In genomic region chr13:23610187-23610576, GRCh38 we compare ENCODE assay signal across 8 cellular contexts. TPM values are rescaled to one million over a fixed set of nuclear protein-coding genes. Genes with fewer than 3 reads are reported as not detected.
DNase-seq lines count a peak whose midpoint lies in the region; ATAC-seq and TF ChIP-seq lines count a peak whose summit lies in the region.
"Had no signal": no experiment of that assay in that cellular context is flagged by ENCODE, and none has a peak within 500 bp of the region (broad histone marks: within the 10 kb centered on the region; RNA-seq: fewer than 3 reads in every experiment).

No MANE protein-coding gene starts in this region.

- TF ChIP-seq CTCF in OCI-LY3 (IDR thresholded peaks at IDR 0.05; ENCODE audit: low read depth, low read length) = no peak

- H3K27ac ChIP-seq in OCI-LY3 (ENCODE audit: low read length) = no peak overlapping the region
- H3K27ac ChIP-seq in right cardiac atrium (ENCODE audit: low read length) = peak overlapping the region; percentile 66

- peak overlapping the region; percentile 60 for H3K4me3 ChIP-seq in OCI-LY3 (ENCODE audit: low read length)
- peak overlapping the region; percentile 33 for H3K4me3 ChIP-seq in right cardiac atrium (ENCODE audit: low read length)

- 20% methylated on average over 1 of the region's 1 CpG for WGBS in right cardiac atrium

- peaks cover 20% of the 10 kb centered on the region for H3K4me1 ChIP-seq in OCI-LY3 (ENCODE audit: low read length)
- peaks cover 6% of the 10 kb centered on the region for H3K4me1 ChIP-seq in right cardiac atrium (ENCODE audit: control insufficient read depth, insufficient read depth, low read length)

- no peaks in the 10 kb centered on the region for H4K20me1 ChIP-seq in OCI-LY3 (ENCODE audit: insufficient read depth, low read length)

- intact Hi-C loops in right cardiac atrium (cut with DNase I) = no loop called here

- peak overlapping the region; percentile 18; the same call in 1 of the 2 replicates for H3K9ac ChIP-seq in OCI-LY3 (ENCODE audit: low read length)

- peak; percentile 37 for ATAC-seq in GM18909 (IDR thresholded peaks at IDR 0.05; ENCODE audit: poor library complexity, unreplicated experiment)
- peak; percentile 85 to 86 for ATAC-seq in right cardiac atrium

- H3K36me3 ChIP-seq in OCI-LY3 (replicated peaks; ENCODE audit: low read depth, low read length) = no peaks in the 10 kb centered on the region

- H3K4me2 ChIP-seq in OCI-LY3 (ENCODE audit: low read length) = peak overlapping the region; percentile 75

- H3K9me3 ChIP-seq in OCI-LY3 (ENCODE audit: insufficient read depth, low read length) (no peaks in the 10 kb centered on the region), right cardiac atrium (ENCODE audit: control insufficient read depth, low read length) (no peaks in the 10 kb centered on the region)

- H2AFZ ChIP-seq in OCI-LY3 (ENCODE audit: low read depth, low read length) = no peak overlapping the region

- no peaks in the 10 kb centered on the region for H3K79me2 ChIP-seq in OCI-LY3 (ENCODE audit: low read length)

- DNase-seq in right cardiac atrium (peak; percentile 64 to 87 (median 79)), stromal cell of bone marrow (ENCODE audit: low read depth) (peak; percentile 31), NCI-H748 (lab: John Stamatoyannopoulos, UW; ENCODE audit: unreplicated experiment) (no peak), OCI-M2 (lab: John Stamatoyannopoulos, UW; ENCODE audit: unreplicated experiment) (no peak)
- DNase-seq in stimulated activated CD4-positive, alpha-beta T cell treated with anti-CD3 and anti-CD28 coated beads, Interleukin-15, amount 100 ng/mL, for 24 hours = no peak
- DNase-seq: NCI-H1930 had no signal

- H3K27me3 ChIP-seq in OCI-LY3 (ENCODE audit: low read depth, low read length) (peaks cover 24% of the 10 kb centered on the region), right cardiac atrium (ENCODE audit: control insufficient read depth, insufficient read depth) (no peaks in the 10 kb centered on the region)

RNA-seq across cellular contexts. Expression of gene TNFRSF19, which starts 40.0 kb away (rescaled TPM):
- 10 to 100 TPM; 26.2 to 50.8 (median 38.6) TPM for total RNA-seq in right cardiac atrium
- polyA plus RNA-seq in right cardiac atrium = 15.6 TPM

Comparison
In these comparisons a context has a peak if more than half of its experiments do, and no peak if none do; other contexts are left out.
1. DNase-seq: peak in right cardiac atrium (3 of 3) and stromal cell of bone marrow (single experiment); none in stimulated activated CD4-positive, alpha-beta T cell treated with anti-CD3 and anti-CD28 coated beads, Interleukin-15, amount 100 ng/mL, for 24 hours (single experiment), NCI-H748 (single experiment) and OCI-M2 (single experiment).